ENCODE assay signal across 28 cellular contexts in the genomic region with DNA sequence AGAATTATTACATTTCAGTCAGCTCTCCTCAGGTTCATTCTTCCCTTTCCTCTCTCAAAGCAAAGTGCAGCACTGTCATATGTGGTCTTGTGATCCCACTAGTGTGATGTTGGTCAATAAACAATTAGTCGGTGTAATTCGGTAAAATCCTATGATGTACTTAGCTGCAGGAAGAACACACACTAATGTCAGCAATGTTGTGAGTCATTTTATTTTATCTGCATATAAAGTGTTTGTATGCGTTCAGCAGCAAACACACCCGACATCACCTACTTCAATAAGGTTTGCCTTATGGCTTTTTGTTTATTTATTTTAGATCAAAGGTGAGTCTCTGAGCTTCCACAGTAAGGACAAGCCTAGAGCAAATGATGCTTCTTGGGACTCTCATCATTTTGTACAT. TPM values are rescaled to one million over a fixed set of nuclear protein-coding genes. Genes with fewer than 3 reads are reported as not detected.
DNase-seq lines count a peak whose midpoint lies in the region; ATAC-seq, FAIRE-seq and TF ChIP-seq lines count a peak whose summit lies in the region.
"Had no signal": no experiment of that assay in that cellular context is flagged by ENCODE, and none has a peak within 500 bp of the region (broad histone marks: within the 10 kb centered on the region; RNA-seq: fewer than 3 reads in every experiment).

No MANE protein-coding gene starts in this region.

- no peak for TF ChIP-seq CTCF in A549 (IDR thresholded peaks at IDR 0.05)

- TF ChIP-seq POLR2A in A549 (IDR thresholded peaks at IDR 0.05; ENCODE audit: low read length) = no peak

- peak overlapping the region in 1 of 2 experiments; percentile 14; a peak in 1 of 6 replicates for H3K27ac ChIP-seq in A549
- H3K27ac ChIP-seq: HL-60, right atrium auricular region, spleen, transverse colon had no signal

- WGBS in A549 (ENCODE audit: missing lambda C conversion rate) = 16% methylated on average over 4 of the region's 4 CpGs

- CTCF ChIA-PET in A549 (lab: Yijun Ruan, JAX) = interaction anchor here (1.4 kb wide), 1 partner anchor 171 kb away, joined by 4 read pairs; no protein-coding TSS in a partner anchor

- FAIRE-seq in A549 (lab: Jason Lieb, UNC) = no peak
- FAIRE-seq: endothelial cell of umbilical vein had no signal

- DNase-seq in A549 (ENCODE audit: low read depth in 1 of 2, low spot score in 1 of 2) (no peak), HCEC 1CT (peak; percentile 63), SW480 (ENCODE audit: low spot score) (peak; percentile 93), foreskin melanocyte (peak; percentile 77), NCI-H146 (lab: John Stamatoyannopoulos, UW) (no peak), activated T-cell treated with anti-CD3 and anti-CD28 coated beads for 4 hours (no peak)
- DNase-seq: activated CD4-positive, alpha-beta T cell treated with anti-CD3 and anti-CD28 coated beads for 36 hours; activated CD8-positive, alpha-beta T cell treated with anti-CD3 and anti-CD28 coated beads, Interleukin-2, amount 10 ng/mL, durations not matched to agents 7 days and 5 days; activated effector memory CD4-positive, alpha-beta T cell treated with Interleukin-2 at 50 U/mL for 16 hours; CD8-positive, alpha-beta memory T cell; cerebellar nuclear complex; DMS79; GF-D8; glutamatergic neuron; islet precursor cell; NCI-H1048; NCI-H187; NCI-H526; nephron progenitor cell; RPMI8226; spleen; stimulated activated CD4-positive, alpha-beta T cell treated with anti-CD3 and anti-CD28 coated beads, Interleukin-2, amount 100 ng/mL, for 48 hours; transverse colon had no signal

- ATAC-seq in A549 (no peak), GM18909 (IDR thresholded peaks at IDR 0.05; ENCODE audit: poor library complexity, unreplicated experiment) (no peak), GM21619 (IDR thresholded peaks at IDR 0.05; ENCODE audit: unreplicated experiment) (no peak)
- ATAC-seq: activated CD4-positive, alpha-beta T cell treated with anti-CD3 and anti-CD28 coated beads for 36 hours; activated CD8-positive, alpha-beta T cell treated with anti-CD3 and anti-CD28 coated beads, Interleukin-2, amount 10 ng/mL, durations not matched to agents 7 days and 5 days had no signal

- H3K9me3 ChIP-seq in A549 = no peaks in the 10 kb centered on the region
- H3K9me3 ChIP-seq: right atrium auricular region, spleen, transverse colon had no signal

- no peak for TF ChIP-seq EP300 in A549 (IDR thresholded peaks at IDR 0.05)

- POLR2A ChIA-PET in A549 (lab: Yijun Ruan, JAX) = no interaction called here

- no peak overlapping the region for H3K4me3 ChIP-seq in A549
- H3K4me3 ChIP-seq: right atrium auricular region, spleen, transverse colon had no signal

- peaks cover 50% of the 10 kb centered on the region for H3K4me1 ChIP-seq in A549
- H3K4me1 ChIP-seq: right atrium auricular region, spleen had no signal

- peak overlapping the region; percentile 45 for H3K4me2 ChIP-seq in A549

- no peak for TF ChIP-seq RAD21 in A549 (conservative IDR thresholded peaks at IDR 0.05 in 1 of 2, IDR thresholded peaks at IDR 0.05 in 1 of 2)

TF ChIP-seq in A549, 52 proteins besides CTCF, POLR2A, EP300 and RAD21:
- TF ChIP-seq CBX8 (IDR thresholded peaks at IDR 0.05) (no peak), ZSCAN20 (CRISPR knock-in tag; IDR thresholded peaks at IDR 0.05) (no peak), POLR2AphosphoS2 (conservative IDR thresholded peaks at IDR 0.05; ENCODE audit: low read length) (no peak), KDM1A (IDR thresholded peaks at IDR 0.05; ENCODE audit: low read depth) (no peak), NPAS2 (CRISPR knock-in tag; IDR thresholded peaks at IDR 0.05; ENCODE audit: borderline replicate concordance) (no peak), FOSL2 (IDR thresholded peaks at IDR 0.05) (no peak), FOSL2 (CRISPR knock-in tag; IDR thresholded peaks at IDR 0.05) (no peak), HEYL (CRISPR knock-in tag; IDR thresholded peaks at IDR 0.05) (no peak), NFE2L2 (conservative IDR thresholded peaks at IDR 0.05; ENCODE audit: low read length) (no peak), CBX2 (IDR thresholded peaks at IDR 0.05; ENCODE audit: borderline replicate concordance, low read depth) (no peak)
- TF ChIP-seq, protein P1, sequence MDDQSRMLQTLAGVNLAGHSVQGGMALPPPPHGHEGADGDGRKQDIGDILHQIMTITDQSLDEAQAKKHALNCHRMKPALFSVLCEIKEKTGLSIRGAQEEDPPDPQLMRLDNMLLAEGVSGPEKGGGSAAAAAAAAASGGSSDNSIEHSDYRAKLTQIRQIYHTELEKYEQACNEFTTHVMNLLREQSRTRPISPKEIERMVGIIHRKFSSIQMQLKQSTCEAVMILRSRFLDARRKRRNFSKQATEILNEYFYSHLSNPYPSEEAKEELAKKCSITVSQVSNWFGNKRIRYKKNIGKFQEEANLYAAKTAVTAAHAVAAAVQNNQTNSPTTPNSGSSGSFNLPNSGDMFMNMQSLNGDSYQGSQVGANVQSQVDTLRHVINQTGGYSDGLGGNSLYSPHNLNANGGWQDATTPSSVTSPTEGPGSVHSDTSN (IDR thresholded peaks at IDR 0.05) = no peak
- TF ChIP-seq, protein P2, sequence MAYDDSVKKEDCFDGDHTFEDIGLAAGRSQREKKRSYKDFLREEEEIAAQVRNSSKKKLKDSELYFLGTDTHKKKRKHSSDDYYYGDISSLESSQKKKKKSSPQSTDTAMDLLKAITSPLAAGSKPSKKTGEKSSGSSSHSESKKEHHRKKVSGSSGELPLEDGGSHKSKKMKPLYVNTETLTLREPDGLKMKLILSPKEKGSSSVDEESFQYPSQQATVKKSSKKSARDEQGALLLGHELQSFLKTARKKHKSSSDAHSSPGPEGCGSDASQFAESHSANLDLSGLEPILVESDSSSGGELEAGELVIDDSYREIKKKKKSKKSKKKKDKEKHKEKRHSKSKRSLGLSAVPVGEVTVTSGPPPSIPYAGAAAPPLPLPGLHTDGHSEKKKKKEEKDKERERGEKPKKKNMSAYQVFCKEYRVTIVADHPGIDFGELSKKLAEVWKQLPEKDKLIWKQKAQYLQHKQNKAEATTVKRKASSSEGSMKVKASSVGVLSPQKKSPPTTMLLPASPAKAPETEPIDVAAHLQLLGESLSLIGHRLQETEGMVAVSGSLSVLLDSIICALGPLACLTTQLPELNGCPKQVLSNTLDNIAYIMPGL (CRISPR knock-in tag; IDR thresholded peaks at IDR 0.05; ENCODE audit: borderline replicate concordance) = no peak
- TF ChIP-seq, protein P3, sequence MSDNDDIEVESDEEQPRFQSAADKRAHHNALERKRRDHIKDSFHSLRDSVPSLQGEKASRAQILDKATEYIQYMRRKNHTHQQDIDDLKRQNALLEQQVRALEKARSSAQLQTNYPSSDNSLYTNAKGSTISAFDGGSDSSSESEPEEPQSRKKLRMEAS (IDR thresholded peaks at IDR 0.05) = no peak
- TF ChIP-seq, protein P4, sequence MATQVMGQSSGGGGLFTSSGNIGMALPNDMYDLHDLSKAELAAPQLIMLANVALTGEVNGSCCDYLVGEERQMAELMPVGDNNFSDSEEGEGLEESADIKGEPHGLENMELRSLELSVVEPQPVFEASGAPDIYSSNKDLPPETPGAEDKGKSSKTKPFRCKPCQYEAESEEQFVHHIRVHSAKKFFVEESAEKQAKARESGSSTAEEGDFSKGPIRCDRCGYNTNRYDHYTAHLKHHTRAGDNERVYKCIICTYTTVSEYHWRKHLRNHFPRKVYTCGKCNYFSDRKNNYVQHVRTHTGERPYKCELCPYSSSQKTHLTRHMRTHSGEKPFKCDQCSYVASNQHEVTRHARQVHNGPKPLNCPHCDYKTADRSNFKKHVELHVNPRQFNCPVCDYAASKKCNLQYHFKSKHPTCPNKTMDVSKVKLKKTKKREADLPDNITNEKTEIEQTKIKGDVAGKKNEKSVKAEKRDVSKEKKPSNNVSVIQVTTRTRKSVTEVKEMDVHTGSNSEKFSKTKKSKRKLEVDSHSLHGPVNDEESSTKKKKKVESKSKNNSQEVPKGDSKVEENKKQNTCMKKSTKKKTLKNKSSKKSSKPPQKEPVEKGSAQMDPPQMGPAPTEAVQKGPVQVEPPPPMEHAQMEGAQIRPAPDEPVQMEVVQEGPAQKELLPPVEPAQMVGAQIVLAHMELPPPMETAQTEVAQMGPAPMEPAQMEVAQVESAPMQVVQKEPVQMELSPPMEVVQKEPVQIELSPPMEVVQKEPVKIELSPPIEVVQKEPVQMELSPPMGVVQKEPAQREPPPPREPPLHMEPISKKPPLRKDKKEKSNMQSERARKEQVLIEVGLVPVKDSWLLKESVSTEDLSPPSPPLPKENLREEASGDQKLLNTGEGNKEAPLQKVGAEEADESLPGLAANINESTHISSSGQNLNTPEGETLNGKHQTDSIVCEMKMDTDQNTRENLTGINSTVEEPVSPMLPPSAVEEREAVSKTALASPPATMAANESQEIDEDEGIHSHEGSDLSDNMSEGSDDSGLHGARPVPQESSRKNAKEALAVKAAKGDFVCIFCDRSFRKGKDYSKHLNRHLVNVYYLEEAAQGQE (IDR thresholded peaks at IDR 0.05) = no peak
TF ChIP-seq in A549: peak in this region for 0.

RNA-seq across cellular contexts. Expression of a gene that starts 47.8 kb away (rescaled TPM):
- polyA plus RNA-seq in A549 (2011; rRNA removed) = 9.9 and 10.0 TPM in 2 replicates
- polyA plus RNA-seq in A549 (2012; cell fraction: cytosol; rRNA removed) = 5.7 and 7.5 TPM in 2 replicates
- 9.2 and 11.5 TPM in 2 replicates for polyA plus RNA-seq in A549 (2012; cell fraction: nucleus; rRNA removed)
- polyA plus RNA-seq in A549 (2017; fragmentation: RNase III; extraction: RNeasy Plus Mini Kit Qiagen cat#74134 plus additional on column Dnase treatment) = 9.2 to 13.0 TPM (median 10.3 TPM) in 3 replicates
- polyA minus RNA-seq in A549 (2011; rRNA and poly(A)+ RNA removed) = 30.7 and 38.9 TPM in 2 replicates

Comparison
In these comparisons a context has a peak if more than half of its experiments do, and no peak if none do; other contexts are left out.
1. DNase-seq: peak in HCEC 1CT (single experiment), SW480 (single experiment) and foreskin melanocyte (single experiment); none in A549 (0 of 2), NCI-H146 (single experiment) and activated T-cell treated with anti-CD3 and anti-CD28 coated beads for 4 hours (single experiment).